1 cellular context compared by ENCODE assay signal in genomic region chr7:1883031-1883761, GRCh38.
A peak's percentile ranks its signal among the peaks of the same experiment; 100 is the strongest.
TF ChIP-seq lines count a peak whose summit lies in the region.

No MANE protein-coding gene starts in this region.

TF ChIP-seq in K562, 482 proteins besides CTCF, POLR2A, EP300 and RAD21 (continued from another document):
- TF ChIP-seq USF2 (CRISPR knock-in tag; IDR thresholded peaks at IDR 0.05) (no peak), ZNF197 (CRISPR knock-in tag; IDR thresholded peaks at IDR 0.05; ENCODE audit: low read depth) (peak; percentile 88), CTBP1 (IDR thresholded peaks at IDR 0.05; ENCODE audit: borderline replicate concordance) (peak; percentile 17; the same call in 1 of the 2 replicates), BDP1 (IDR thresholded peaks at IDR 0.05; ENCODE audit: insufficient read depth, insufficient read length) (no peak), MAZ (CRISPR knock-in tag; conservative IDR thresholded peaks at IDR 0.05 in 1 of 2, IDR thresholded peaks at IDR 0.05 in 1 of 2) (peak; percentile 15 to 33; a peak in 1 of 4 replicates)
- TF ChIP-seq, protein P1, sequence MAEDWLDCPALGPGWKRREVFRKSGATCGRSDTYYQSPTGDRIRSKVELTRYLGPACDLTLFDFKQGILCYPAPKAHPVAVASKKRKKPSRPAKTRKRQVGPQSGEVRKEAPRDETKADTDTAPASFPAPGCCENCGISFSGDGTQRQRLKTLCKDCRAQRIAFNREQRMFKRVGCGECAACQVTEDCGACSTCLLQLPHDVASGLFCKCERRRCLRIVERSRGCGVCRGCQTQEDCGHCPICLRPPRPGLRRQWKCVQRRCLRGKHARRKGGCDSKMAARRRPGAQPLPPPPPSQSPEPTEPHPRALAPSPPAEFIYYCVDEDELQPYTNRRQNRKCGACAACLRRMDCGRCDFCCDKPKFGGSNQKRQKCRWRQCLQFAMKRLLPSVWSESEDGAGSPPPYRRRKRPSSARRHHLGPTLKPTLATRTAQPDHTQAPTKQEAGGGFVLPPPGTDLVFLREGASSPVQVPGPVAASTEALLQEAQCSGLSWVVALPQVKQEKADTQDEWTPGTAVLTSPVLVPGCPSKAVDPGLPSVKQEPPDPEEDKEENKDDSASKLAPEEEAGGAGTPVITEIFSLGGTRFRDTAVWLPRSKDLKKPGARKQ (CRISPR knock-in tag; IDR thresholded peaks at IDR 0.05) = no peak
